22 cellular contexts compared by ENCODE assay signal in the genomic region with DNA sequence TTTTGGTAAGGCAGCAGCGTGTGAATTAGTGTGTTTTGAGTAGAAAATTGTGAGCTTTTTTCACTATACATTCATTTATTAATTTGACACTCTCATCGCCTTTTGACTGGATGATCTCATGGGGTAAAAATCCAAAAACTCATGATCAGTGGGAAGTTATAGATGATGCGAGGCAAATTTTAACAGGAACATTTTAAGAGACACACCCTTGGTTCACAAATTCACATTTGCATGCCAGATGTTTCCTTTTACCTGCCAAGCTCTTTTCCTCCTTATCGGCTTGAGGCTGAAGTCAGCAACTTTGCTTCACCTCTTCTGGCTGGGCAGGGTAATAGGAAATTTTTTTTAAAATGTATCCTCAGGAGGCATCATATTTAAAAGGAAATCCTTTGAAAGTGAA.
"Had no signal": no experiment of that assay in that cellular context is flagged by ENCODE, and none has a peak within 500 bp of the region (broad histone marks: within the 10 kb centered on the region; RNA-seq: fewer than 3 reads in every experiment).

No MANE protein-coding gene starts in this region.

- DNase-seq: activated CD4-positive, alpha-beta memory T cell treated with anti-CD3 and anti-CD28 coated beads for 36 hours; activated CD4-positive, alpha-beta T cell treated with anti-CD3 and anti-CD28 coated beads for 48 hours; activated effector memory CD4-positive, alpha-beta T cell treated with anti-CD3 and anti-CD28 coated beads, Interleukin-2, amount 50 U/mL, for 16 hours; activated naive CD4-positive, alpha-beta T cell treated with anti-CD3 and anti-CD28 coated beads, Interleukin-2, amount 10 ng/mL, durations not matched to agents 7 days and 5 days; activated T-cell treated with anti-CD3 and anti-CD28 coated beads, Interleukin-2, amount 50 U/mL, for 72 hours; body of pancreas; effector CD4-positive, alpha-beta T cell; erythroblast; heart right ventricle; kidney; left lung; naive thymus-derived CD8-positive, alpha-beta T cell; ovary; stimulated activated CD4-positive, alpha-beta T cell treated with anti-CD3 and anti-CD28 coated beads, Interleukin-2, amount 100 ng/mL, for 48 hours; stimulated activated CD8-positive, alpha-beta memory T cell treated with anti-CD3 and anti-CD28 coated beads, Interleukin-4, amount 100 ng/mL, for 48 hours; stimulated activated naive CD4-positive, alpha-beta T cell; testis; trophoblast cell had no signal

- H3K27ac Mint-ChIP-seq: activated CD4-positive, alpha-beta memory T cell treated with anti-CD3 and anti-CD28 coated beads for 36 hours; activated naive CD4-positive, alpha-beta T cell treated with anti-CD3 and anti-CD28 coated beads, Interleukin-2, amount 10 ng/mL, durations not matched to agents 7 days and 5 days; activated T-cell treated with anti-CD3 and anti-CD28 coated beads, Interleukin-2, amount 50 U/mL, for 72 hours; naive thymus-derived CD8-positive, alpha-beta T cell had no signal

- H3K36me3 Mint-ChIP-seq: activated CD4-positive, alpha-beta memory T cell treated with anti-CD3 and anti-CD28 coated beads for 36 hours; activated naive CD4-positive, alpha-beta T cell treated with anti-CD3 and anti-CD28 coated beads, Interleukin-2, amount 10 ng/mL, durations not matched to agents 7 days and 5 days had no signal

- H3K4me1 Mint-ChIP-seq: activated naive CD4-positive, alpha-beta T cell treated with anti-CD3 and anti-CD28 coated beads, Interleukin-2, amount 10 ng/mL, durations not matched to agents 7 days and 5 days; naive thymus-derived CD8-positive, alpha-beta T cell had no signal

- H3K36me3 ChIP-seq: cardiac muscle cell, heart right ventricle, left lung, ovary, prostate gland had no signal

- H3K4me3 ChIP-seq: body of pancreas, cardiac muscle cell, heart right ventricle, left lung, lung, ovary, prostate gland, testis had no signal

- H3K9me3 Mint-ChIP-seq: activated naive CD4-positive, alpha-beta T cell treated with anti-CD3 and anti-CD28 coated beads, Interleukin-2, amount 10 ng/mL, durations not matched to agents 7 days and 5 days; activated T-cell treated with anti-CD3 and anti-CD28 coated beads, Interleukin-2, amount 50 U/mL, for 72 hours had no signal

- H3K27me3 Mint-ChIP-seq: activated naive CD4-positive, alpha-beta T cell treated with anti-CD3 and anti-CD28 coated beads, Interleukin-2, amount 10 ng/mL, durations not matched to agents 7 days and 5 days had no signal

- H3K4me1 ChIP-seq: body of pancreas, left lung, prostate gland, testis had no signal

- H3K27me3 ChIP-seq: body of pancreas, cardiac muscle cell, heart right ventricle, left lung, ovary, testis had no signal

- H3K4me3 Mint-ChIP-seq: activated CD4-positive, alpha-beta memory T cell treated with anti-CD3 and anti-CD28 coated beads for 36 hours; activated naive CD4-positive, alpha-beta T cell treated with anti-CD3 and anti-CD28 coated beads, Interleukin-2, amount 10 ng/mL, durations not matched to agents 7 days and 5 days; activated T-cell treated with anti-CD3 and anti-CD28 coated beads, Interleukin-2, amount 50 U/mL, for 72 hours; naive thymus-derived CD8-positive, alpha-beta T cell had no signal

- H3K9me3 ChIP-seq: body of pancreas, ovary, prostate gland, testis had no signal

- ATAC-seq: activated T-cell treated with anti-CD3 and anti-CD28 coated beads, Interleukin-2, amount 50 U/mL, for 72 hours; body of pancreas; left lung; naive thymus-derived CD8-positive, alpha-beta T cell had no signal

- FAIRE-seq: endometrium, kidney had no signal

- H3K27ac ChIP-seq: body of pancreas, cardiac muscle cell, heart right ventricle, left lung, ovary, prostate gland, testis had no signal
